In the genomic region with DNA sequence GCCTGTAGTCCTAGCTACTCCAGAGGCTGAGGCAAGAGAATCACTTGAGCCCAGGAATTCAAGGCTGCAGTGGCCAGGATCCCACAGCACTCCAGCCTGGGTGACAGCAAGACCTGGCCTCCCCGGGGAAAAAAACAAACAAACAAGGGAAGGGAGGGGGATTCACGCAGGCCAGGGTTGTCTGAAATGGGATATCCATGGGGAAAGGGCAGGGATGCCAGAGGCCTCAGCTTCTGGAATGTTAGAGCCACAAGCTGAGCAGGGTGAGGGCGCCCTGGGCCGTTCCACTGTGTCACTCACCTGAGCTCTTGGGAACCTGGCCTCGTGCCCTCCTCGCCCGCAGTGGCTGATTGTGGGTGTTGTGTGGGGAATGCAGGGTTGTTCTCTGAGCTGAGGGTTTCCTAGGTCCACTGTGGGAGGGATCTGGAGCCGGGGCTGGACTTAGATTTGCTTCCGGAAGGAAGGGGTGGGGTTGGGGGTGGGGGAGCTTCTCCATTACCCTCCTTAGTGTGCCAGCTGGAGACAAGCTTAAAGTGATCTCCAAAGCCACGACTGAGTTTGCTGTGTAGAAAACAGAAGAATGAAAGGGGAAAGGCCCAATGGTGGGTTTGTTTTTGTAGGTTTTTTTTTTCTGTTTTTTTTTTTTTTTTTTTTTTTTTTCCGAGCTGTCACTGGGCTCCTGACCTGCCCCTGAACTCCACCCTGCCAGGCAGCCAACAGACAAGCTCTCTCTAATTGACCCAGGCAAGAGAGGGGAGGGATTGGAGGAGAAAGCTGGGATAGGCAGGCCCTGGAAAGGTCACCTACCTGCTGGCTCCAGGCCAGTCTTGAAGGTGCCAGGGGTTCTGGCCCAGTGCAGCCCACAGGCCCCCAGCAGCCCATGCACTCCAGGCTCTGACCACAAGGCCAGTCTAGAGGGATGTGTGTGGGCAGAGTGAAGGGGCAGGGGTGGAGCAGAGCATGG, we compare ENCODE assay signal across 8 cellular contexts. TPM values are rescaled to one million over a fixed set of nuclear protein-coding genes. Genes with fewer than 3 reads are reported as not detected.
DNase-seq lines count a peak whose midpoint lies in the region; ATAC-seq and TF ChIP-seq lines count a peak whose summit lies in the region.

A gene (minus strand): TSS at position 414 of the 964 bp plus-strand sequence. CDS start 1,189 bp downstream, outside the sequence.

- ATAC-seq in Right ventricle myocardium inferior (peak; percentile 79), HG03521 (IDR thresholded peaks at IDR 0.05; ENCODE audit: unreplicated experiment) (no peak), HG03108 (IDR thresholded peaks at IDR 0.05; ENCODE audit: unreplicated experiment) (no peak)

- TF ChIP-seq EP300 in ovary (IDR thresholded peaks at IDR 0.05) = no peak

- peaks cover 26% of the 10 kb centered on the region for H3K79me2 ChIP-seq in PC-9 (ENCODE audit: low read depth)

- H3K9me2 ChIP-seq in PC-9 (ENCODE audit: insufficient read depth) = no peaks in the 10 kb centered on the region

- DNase-seq in Caki2 (ENCODE audit: low read depth) (peak; percentile 77), PC-9 (peak; percentile 85 to 98), Right ventricle myocardium inferior (ENCODE audit: missing footprints) (peak; percentile 84), ovary (peak in 1 of 5 donors; percentile 50), cerebellum (ENCODE audit: low spot score) (no peak)
- DNase-seq in stimulated activated CD4-positive, alpha-beta T cell treated with anti-CD3 and anti-CD28 coated beads, Interleukin-4, amount 100 ng/mL, for 1 hour = no peak

- in situ Hi-C loops in Caki2 (cut with HindIII; ENCODE audit: low pct_unique_long_range_greater_than_20kb, low sequenced_read_pairs) = no loop called here

- H2AFZ ChIP-seq in PC-9 = no peak within 1 kb of the TSS

- POLR2A ChIA-PET in PC-9 (lab: Charles Lee; ENCODE audit: unreplicated experiment) = interaction anchor here (0.5 to 1.5 kb wide), 10 partner anchors 11 to 1761 kb away, joined by 3 to 59 read pairs (median 7); a partner anchor contains a TSS

- TF ChIP-seq CTCF in PC-9 (conservative IDR thresholded peaks at IDR 0.05) = no peak
- TF ChIP-seq CTCF in ovary (IDR thresholded peaks at IDR 0.05) = no peak

- H3K27me3 ChIP-seq in PC-9 (ENCODE audit: insufficient read depth, low read depth) (no peaks in the 10 kb centered on the region), ovary (no peaks in the 10 kb centered on the region)

- H3K4me1 ChIP-seq in PC-9 (replicated peaks; ENCODE audit: insufficient read depth) (peaks cover 25% of the 10 kb centered on the region), ovary (ENCODE audit: insufficient read depth) (peaks cover 3% of the 10 kb centered on the region)

- peak within 1 kb of the TSS; percentile 64 for H3K4me2 ChIP-seq in PC-9

- H3K36me3 ChIP-seq in PC-9 (ENCODE audit: low read depth) (no peaks in the 10 kb centered on the region; the same call in 1 of the 2 replicates), ovary (no peaks in the 10 kb centered on the region)

- CTCF ChIA-PET in PC-9 (lab: Charles Lee) = interaction anchor here (0.9 to 2.3 kb wide), 3 partner anchors 12 to 56 kb away, joined by 3 to 21 read pairs (median 15); a partner anchor contains a TSS

- peaks cover 11% of the 10 kb centered on the region for H3F3A ChIP-seq in PC-9 (ENCODE audit: insufficient read depth, low read depth)

- no peaks in the 10 kb centered on the region for H4K20me1 ChIP-seq in PC-9 (ENCODE audit: insufficient read depth)

- no peaks in the 10 kb centered on the region for H3K9me3 ChIP-seq in PC-9 (ENCODE audit: insufficient read depth, low read depth)
- no peaks in the 10 kb centered on the region for H3K9me3 ChIP-seq in ovary

- H3K27ac ChIP-seq in PC-9 = peak within 1 kb of the TSS; percentile 69
- peak within 1 kb of the TSS in 1 of 2 donors; percentile 4 for H3K27ac ChIP-seq in ovary

- TSS peak; percentile 55 for BruUV-seq in PC-9 (replicated peaks; lab: Mats Ljungman, UMichigan)

- intact Hi-C loops in PC-9 (cut with micrococcal nuclease; ENCODE audit: unreplicated experiment) (no loop called here), Right ventricle myocardium inferior (cut with DNase I) (no loop called here), ovary (cut with DNase I) (no loop called here)

- TF ChIP-seq POLR2A in ovary (IDR thresholded peaks at IDR 0.05) = no peak

- 39 to 60% (median 51%) methylated on average over 11 of the region's 11 CpGs for WGBS in ovary, 3 donors

- H3K4me3 ChIP-seq in PC-9 (peak within 1 kb of the TSS; percentile 26; the same call in 1 of the 2 replicates), ovary (no peak within 1 kb of the TSS)

RNA-seq across cellular contexts. Expression of the gene that starts here (rescaled TPM):
- total RNA-seq in Caki2 (2014; rRNA removed; shearing (Covaris generic); ENCODE audit: low replicate concordance) = 232 and 257 TPM in 2 replicates
- total RNA-seq in PC-9 (2021) (82.0 and 98.8 TPM in 2 replicates), Right ventricle myocardium inferior (14.8 TPM), ovary (10 to 100 TPM in 5 of 7 donors, 1 to 10 TPM in 2; 5.4 to 22.3 (median 10.3) TPM), cerebellum (8.2 TPM)
- 10 to 100 TPM; 11.3 to 54.6 TPM for polyA plus RNA-seq in ovary

Comparison
In these comparisons a context has a peak if more than half of its experiments do, and no peak if none do; other contexts are left out.
1. DNase-seq: peak in Caki2 (single experiment), PC-9 (2 of 2) and Right ventricle myocardium inferior (single experiment); none in stimulated activated CD4-positive, alpha-beta T cell treated with anti-CD3 and anti-CD28 coated beads, Interleukin-4, amount 100 ng/mL, for 1 hour (single experiment) and cerebellum (single experiment).